1 cellular context compared by ENCODE assay signal in genomic region chr19:6393074-6393981, GRCh38.
A peak's percentile ranks its signal among the peaks of the same experiment; 100 is the strongest.
TF ChIP-seq lines count a peak whose summit lies in the region.

A gene with protein sequence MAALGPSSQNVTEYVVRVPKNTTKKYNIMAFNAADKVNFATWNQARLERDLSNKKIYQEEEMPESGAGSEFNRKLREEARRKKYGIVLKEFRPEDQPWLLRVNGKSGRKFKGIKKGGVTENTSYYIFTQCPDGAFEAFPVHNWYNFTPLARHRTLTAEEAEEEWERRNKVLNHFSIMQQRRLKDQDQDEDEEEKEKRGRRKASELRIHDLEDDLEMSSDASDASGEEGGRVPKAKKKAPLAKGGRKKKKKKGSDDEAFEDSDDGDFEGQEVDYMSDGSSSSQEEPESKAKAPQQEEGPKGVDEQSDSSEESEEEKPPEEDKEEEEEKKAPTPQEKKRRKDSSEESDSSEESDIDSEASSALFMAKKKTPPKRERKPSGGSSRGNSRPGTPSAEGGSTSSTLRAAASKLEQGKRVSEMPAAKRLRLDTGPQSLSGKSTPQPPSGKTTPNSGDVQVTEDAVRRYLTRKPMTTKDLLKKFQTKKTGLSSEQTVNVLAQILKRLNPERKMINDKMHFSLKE (minus strand): TSS chr19:6393164. CDS start chr19:6392995, 169 bp downstream.

TF ChIP-seq in HepG2, 621 proteins besides CTCF, POLR2A, EP300 and RAD21 (continued from another document and continues in another):
- TF ChIP-seq PAXIP1 (CRISPR knock-in tag; conservative IDR thresholded peaks at IDR 0.05) (no peak; the same call in 1 of the 2 replicates), ZNF792 (CRISPR knock-in tag; IDR thresholded peaks at IDR 0.05) (no peak), ZNF550 (CRISPR knock-in tag; IDR thresholded peaks at IDR 0.05; ENCODE audit: borderline replicate concordance) (no peak), TSC22D2 (CRISPR knock-in tag; IDR thresholded peaks at IDR 0.05; ENCODE audit: borderline replicate concordance) (no peak), ETV5 (CRISPR knock-in tag; IDR thresholded peaks at IDR 0.05; ENCODE audit: borderline replicate concordance) (peak; percentile 58), ZNF136 (CRISPR knock-in tag; IDR thresholded peaks at IDR 0.05; ENCODE audit: low read depth) (no peak), CBX1 (IDR thresholded peaks at IDR 0.05; ENCODE audit: low read depth) (no peak), ZFY (CRISPR knock-in tag; IDR thresholded peaks at IDR 0.05) (peak; percentile 89), FOXP1 (IDR thresholded peaks at IDR 0.05) (no peak), FOXP1 (CRISPR knock-in tag; IDR thresholded peaks at IDR 0.05) (no peak), ZBTB33 (CRISPR knock-in tag; IDR thresholded peaks at IDR 0.05) (no peak), XRCC5 (optimal IDR thresholded peaks at IDR 0.05; ENCODE audit: low read length) (no peak), ATRX (CRISPR knock-in tag; IDR thresholded peaks at IDR 0.05; ENCODE audit: borderline replicate concordance) (no peak), ZNF660 (CRISPR knock-in tag; IDR thresholded peaks at IDR 0.05; ENCODE audit: borderline replicate concordance, low read depth) (no peak), PLRG1 (conservative IDR thresholded peaks at IDR 0.05) (no peak), HDAC1 (CRISPR knock-in tag; IDR thresholded peaks at IDR 0.05) (peak; percentile 76), SNRNP70 (IDR thresholded peaks at IDR 0.05; ENCODE audit: low read depth, low read length) (no peak), GATAD2A (CRISPR knock-in tag; IDR thresholded peaks at IDR 0.05) (0 out of 2 replicates have a peak, but pooled peaks have one; percentile 16), CCAR2 (optimal IDR thresholded peaks at IDR 0.05; ENCODE audit: low read depth, low read length) (no peak), ZBTB49 (CRISPR knock-in tag; IDR thresholded peaks at IDR 0.05; ENCODE audit: borderline replicate concordance) (no peak), NFE2L2 (IDR thresholded peaks at IDR 0.05; ENCODE audit: low read length) (no peak), ZNF224 (CRISPR knock-in tag; IDR thresholded peaks at IDR 0.05) (peak; percentile 26; the same call in 1 of the 2 replicates), ZNF225 (CRISPR knock-in tag; IDR thresholded peaks at IDR 0.05) (no peak), CBX2 (IDR thresholded peaks at IDR 0.05; ENCODE audit: low read depth, low read length) (no peak), CBX2 (CRISPR knock-in tag; IDR thresholded peaks at IDR 0.05; ENCODE audit: low read depth) (no peak), ZNF781 (CRISPR knock-in tag; IDR thresholded peaks at IDR 0.05; ENCODE audit: borderline replicate concordance, not compliant biosample characterization) (no peak), HNRNPLL (IDR thresholded peaks at IDR 0.05; ENCODE audit: low read depth, low read length, poor library complexity, severe bottlenecking) (peak; percentile 63), CERS6 (CRISPR knock-in tag; IDR thresholded peaks at IDR 0.05) (no peak), MIER2 (CRISPR knock-in tag; IDR thresholded peaks at IDR 0.05) (no peak), ZNF280B (CRISPR knock-in tag; IDR thresholded peaks at IDR 0.05; ENCODE audit: borderline replicate concordance) (0 out of 2 replicates have a peak, but pooled peaks have one; percentile 11)
- TF ChIP-seq, protein P1, sequence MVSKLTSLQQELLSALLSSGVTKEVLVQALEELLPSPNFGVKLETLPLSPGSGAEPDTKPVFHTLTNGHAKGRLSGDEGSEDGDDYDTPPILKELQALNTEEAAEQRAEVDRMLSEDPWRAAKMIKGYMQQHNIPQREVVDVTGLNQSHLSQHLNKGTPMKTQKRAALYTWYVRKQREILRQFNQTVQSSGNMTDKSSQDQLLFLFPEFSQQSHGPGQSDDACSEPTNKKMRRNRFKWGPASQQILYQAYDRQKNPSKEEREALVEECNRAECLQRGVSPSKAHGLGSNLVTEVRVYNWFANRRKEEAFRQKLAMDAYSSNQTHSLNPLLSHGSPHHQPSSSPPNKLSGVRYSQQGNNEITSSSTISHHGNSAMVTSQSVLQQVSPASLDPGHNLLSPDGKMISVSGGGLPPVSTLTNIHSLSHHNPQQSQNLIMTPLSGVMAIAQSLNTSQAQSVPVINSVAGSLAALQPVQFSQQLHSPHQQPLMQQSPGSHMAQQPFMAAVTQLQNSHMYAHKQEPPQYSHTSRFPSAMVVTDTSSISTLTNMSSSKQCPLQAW (CRISPR knock-in tag; IDR thresholded peaks at IDR 0.05) = peak; percentile 44; the same call in 1 of the 2 replicates
- TF ChIP-seq, protein P2, sequence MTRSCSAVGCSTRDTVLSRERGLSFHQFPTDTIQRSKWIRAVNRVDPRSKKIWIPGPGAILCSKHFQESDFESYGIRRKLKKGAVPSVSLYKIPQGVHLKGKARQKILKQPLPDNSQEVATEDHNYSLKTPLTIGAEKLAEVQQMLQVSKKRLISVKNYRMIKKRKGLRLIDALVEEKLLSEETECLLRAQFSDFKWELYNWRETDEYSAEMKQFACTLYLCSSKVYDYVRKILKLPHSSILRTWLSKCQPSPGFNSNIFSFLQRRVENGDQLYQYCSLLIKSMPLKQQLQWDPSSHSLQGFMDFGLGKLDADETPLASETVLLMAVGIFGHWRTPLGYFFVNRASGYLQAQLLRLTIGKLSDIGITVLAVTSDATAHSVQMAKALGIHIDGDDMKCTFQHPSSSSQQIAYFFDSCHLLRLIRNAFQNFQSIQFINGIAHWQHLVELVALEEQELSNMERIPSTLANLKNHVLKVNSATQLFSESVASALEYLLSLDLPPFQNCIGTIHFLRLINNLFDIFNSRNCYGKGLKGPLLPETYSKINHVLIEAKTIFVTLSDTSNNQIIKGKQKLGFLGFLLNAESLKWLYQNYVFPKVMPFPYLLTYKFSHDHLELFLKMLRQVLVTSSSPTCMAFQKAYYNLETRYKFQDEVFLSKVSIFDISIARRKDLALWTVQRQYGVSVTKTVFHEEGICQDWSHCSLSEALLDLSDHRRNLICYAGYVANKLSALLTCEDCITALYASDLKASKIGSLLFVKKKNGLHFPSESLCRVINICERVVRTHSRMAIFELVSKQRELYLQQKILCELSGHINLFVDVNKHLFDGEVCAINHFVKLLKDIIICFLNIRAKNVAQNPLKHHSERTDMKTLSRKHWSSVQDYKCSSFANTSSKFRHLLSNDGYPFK (CRISPR knock-in tag; IDR thresholded peaks at IDR 0.05; ENCODE audit: borderline replicate concordance) = peak; percentile 68; the same call in 1 of the 2 replicates
- TF ChIP-seq, protein P3, sequence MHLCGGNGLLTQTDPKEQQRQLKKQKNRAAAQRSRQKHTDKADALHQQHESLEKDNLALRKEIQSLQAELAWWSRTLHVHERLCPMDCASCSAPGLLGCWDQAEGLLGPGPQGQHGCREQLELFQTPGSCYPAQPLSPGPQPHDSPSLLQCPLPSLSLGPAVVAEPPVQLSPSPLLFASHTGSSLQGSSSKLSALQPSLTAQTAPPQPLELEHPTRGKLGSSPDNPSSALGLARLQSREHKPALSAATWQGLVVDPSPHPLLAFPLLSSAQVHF (CRISPR knock-in tag; IDR thresholded peaks at IDR 0.05) = no peak
- TF ChIP-seq, protein P4, sequence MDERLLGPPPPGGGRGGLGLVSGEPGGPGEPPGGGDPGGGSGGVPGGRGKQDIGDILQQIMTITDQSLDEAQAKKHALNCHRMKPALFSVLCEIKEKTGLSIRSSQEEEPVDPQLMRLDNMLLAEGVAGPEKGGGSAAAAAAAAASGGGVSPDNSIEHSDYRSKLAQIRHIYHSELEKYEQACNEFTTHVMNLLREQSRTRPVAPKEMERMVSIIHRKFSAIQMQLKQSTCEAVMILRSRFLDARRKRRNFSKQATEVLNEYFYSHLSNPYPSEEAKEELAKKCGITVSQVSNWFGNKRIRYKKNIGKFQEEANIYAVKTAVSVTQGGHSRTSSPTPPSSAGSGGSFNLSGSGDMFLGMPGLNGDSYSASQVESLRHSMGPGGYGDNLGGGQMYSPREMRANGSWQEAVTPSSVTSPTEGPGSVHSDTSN (CRISPR knock-in tag; IDR thresholded peaks at IDR 0.05) = no peak
- TF ChIP-seq, protein P5, sequence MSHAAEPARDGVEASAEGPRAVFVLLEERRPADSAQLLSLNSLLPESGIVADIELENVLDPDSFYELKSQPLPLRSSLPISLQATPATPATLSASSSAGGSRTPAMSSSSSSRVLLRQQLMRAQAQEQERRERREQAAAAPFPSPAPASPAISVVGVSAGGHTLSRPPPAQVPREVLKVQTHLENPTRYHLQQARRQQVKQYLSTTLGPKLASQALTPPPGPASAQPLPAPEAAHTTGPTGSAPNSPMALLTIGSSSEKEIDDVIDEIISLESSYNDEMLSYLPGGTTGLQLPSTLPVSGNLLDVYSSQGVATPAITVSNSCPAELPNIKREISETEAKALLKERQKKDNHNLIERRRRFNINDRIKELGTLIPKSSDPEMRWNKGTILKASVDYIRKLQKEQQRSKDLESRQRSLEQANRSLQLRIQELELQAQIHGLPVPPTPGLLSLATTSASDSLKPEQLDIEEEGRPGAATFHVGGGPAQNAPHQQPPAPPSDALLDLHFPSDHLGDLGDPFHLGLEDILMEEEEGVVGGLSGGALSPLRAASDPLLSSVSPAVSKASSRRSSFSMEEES (CRISPR knock-in tag; IDR thresholded peaks at IDR 0.05) = no peak
